Comparison of ENCODE assay signal across 12 cellular contexts in the genomic region with DNA sequence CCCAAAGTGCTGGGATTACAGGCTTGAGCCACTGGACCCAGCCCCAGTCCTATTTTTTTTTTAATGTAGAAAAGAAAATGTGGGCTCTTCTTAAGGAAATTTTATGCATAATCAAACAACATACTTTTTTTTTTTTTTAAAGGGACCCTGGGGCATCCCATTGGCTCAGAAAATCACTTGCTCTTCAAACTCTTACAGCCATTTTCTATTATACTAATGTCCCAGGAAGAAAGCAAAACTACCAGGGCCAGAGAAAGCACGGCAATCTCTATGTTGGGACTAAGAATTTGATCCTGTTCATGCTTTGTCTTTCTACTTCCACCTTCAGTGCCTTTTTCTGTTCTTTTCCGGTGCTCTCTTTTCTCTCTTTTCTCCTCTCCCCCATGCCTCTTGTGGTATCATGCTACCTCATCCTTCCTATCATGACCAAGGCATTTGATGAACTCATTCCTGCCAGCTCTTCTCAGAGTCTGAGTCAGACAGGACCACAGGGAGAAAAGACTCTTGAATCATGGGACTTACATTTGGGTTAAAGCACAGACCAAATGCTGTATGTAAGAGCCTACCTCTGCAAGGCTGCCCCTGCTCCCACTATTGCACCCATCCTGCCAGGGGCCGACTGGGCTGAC.
DNase-seq lines count a peak whose midpoint lies in the region; ATAC-seq, FAIRE-seq and TF ChIP-seq lines count a peak whose summit lies in the region.
"Had no signal": no experiment of that assay in that cellular context is flagged by ENCODE, and none has a peak within 500 bp of the region (broad histone marks: within the 10 kb centered on the region; RNA-seq: fewer than 3 reads in every experiment).

No MANE protein-coding gene starts in this region.

- POLR2A ChIA-PET in AG04450 (lab: Yijun Ruan, JAX), result interaction anchor here (0.6 kb wide), 1 partner anchor 10 kb away, joined by 4 read pairs; no protein-coding TSS in a partner anchor

- no peaks in the 10 kb centered on the region for H3K9me1 ChIP-seq in keratinocyte (ENCODE audit: control insufficient read depth, extremely low read depth, insufficient read depth, low read length)

- H3K9me3 ChIP-seq in AG04450 (ENCODE audit: control insufficient read depth, insufficient read depth, low read length), result peaks cover 8% of the 10 kb centered on the region; the same call in 1 of the 2 replicates
- no peaks in the 10 kb centered on the region for H3K9me3 ChIP-seq in keratinocyte (ENCODE audit: control insufficient read depth, low read depth, low read length)
- H3K9me3 ChIP-seq in T-helper 17 cell (ENCODE audit: control insufficient read depth, low read length, poor library complexity, severe bottlenecking), result no peaks in the 10 kb centered on the region

- H3K27ac Mint-ChIP-seq in HFFc6 (peak overlapping the region; percentile 94), T-helper 17 cell (no peak overlapping the region)
- H3K27ac Mint-ChIP-seq in activated T-helper 17 cell treated with anti-CD3 and anti-CD28 coated beads, Interleukin-2, amount 50 U/mL, for 72 hours, result peak overlapping the region; percentile 33

- H3K4me2 ChIP-seq in keratinocyte (ENCODE audit: control insufficient read depth, extremely low read depth, insufficient read depth, low read depth, low read length), result peak overlapping the region; percentile 7

- H3K27ac ChIP-seq in AG04450 (ENCODE audit: low read depth, low read length) (peak overlapping the region; percentile 94), keratinocyte (ENCODE audit: control insufficient read depth, insufficient read depth, low read length) (peak overlapping the region; percentile 42)
- H3K27ac ChIP-seq: VCaP had no signal

- peak overlapping the region; percentile 64 for H3K4me3 Mint-ChIP-seq in HFFc6
- no peak overlapping the region for H3K4me3 Mint-ChIP-seq in activated T-helper 17 cell treated with anti-CD3 and anti-CD28 coated beads, Interleukin-2, amount 50 U/mL, for 72 hours
- no peak overlapping the region for H3K4me3 Mint-ChIP-seq in T-helper 17 cell

- CTCF ChIA-PET in AG04450 (lab: Charles Lee), result no interaction called here

- FAIRE-seq in keratinocyte (lab: Jason Lieb, UNC), result peak; percentile 98
- FAIRE-seq: GM19239 had no signal

- peaks cover 9% of the 10 kb centered on the region for H3K4me1 ChIP-seq in keratinocyte (ENCODE audit: control insufficient read depth, extremely low read depth, insufficient read depth, low read length)

- TF ChIP-seq CTCF in AG04450 (IDR thresholded peaks at IDR 0.05; ENCODE audit: low read depth, low read length) (no peak), HFFc6 (IDR thresholded peaks at IDR 0.05) (no peak), keratinocyte (optimal IDR thresholded peaks at IDR 0.05 in 1 of 3, IDR thresholded peaks at IDR 0.05 in 1 of 3, conservative IDR thresholded peaks at IDR 0.05 in 1 of 3; ENCODE audit: extremely low read depth in 1 of 3, insufficient read depth in 2 of 3, low read length in 3 of 3) (no peak)

- H3K36me3 ChIP-seq in keratinocyte (ENCODE audit: control insufficient read depth in 2 of 2, extremely low read depth in 1 of 2, insufficient read depth in 2 of 2, low read length in 2 of 2), result no peaks in the 10 kb centered on the region

- H3K79me2 ChIP-seq in keratinocyte (ENCODE audit: control insufficient read depth, insufficient read depth, low read length), result no peaks in the 10 kb centered on the region

- H3K27me3 Mint-ChIP-seq in HFFc6 (ENCODE audit: insufficient read depth), result no peaks in the 10 kb centered on the region
- no peaks in the 10 kb centered on the region for H3K27me3 Mint-ChIP-seq in activated T-helper 17 cell treated with anti-CD3 and anti-CD28 coated beads, Interleukin-2, amount 50 U/mL, for 72 hours
- no peaks in the 10 kb centered on the region for H3K27me3 Mint-ChIP-seq in T-helper 17 cell

- H2AFZ ChIP-seq in keratinocyte (ENCODE audit: control insufficient read depth, low read length), result peak overlapping the region; percentile 24

- no peaks in the 10 kb centered on the region for H3K27me3 ChIP-seq in AG04450 (ENCODE audit: control insufficient read depth, insufficient read depth, low read length)
- no peaks in the 10 kb centered on the region for H3K27me3 ChIP-seq in keratinocyte (ENCODE audit: control insufficient read depth, extremely low read depth, insufficient read depth, low read length)

- H3K4me1 Mint-ChIP-seq in HFFc6 (ENCODE audit: low read depth) (peaks cover 16% of the 10 kb centered on the region), T-helper 17 cell (no peaks in the 10 kb centered on the region)
- peaks cover 6% of the 10 kb centered on the region for H3K4me1 Mint-ChIP-seq in activated T-helper 17 cell treated with anti-CD3 and anti-CD28 coated beads, Interleukin-2, amount 50 U/mL, for 72 hours

- no peak overlapping the region for H3K9ac ChIP-seq in keratinocyte (ENCODE audit: control insufficient read depth, extremely low read depth, insufficient read depth, low read length)

- H3K4me3 ChIP-seq in AG04450 (ENCODE audit: low read depth, low read length) (no peak overlapping the region), keratinocyte (ENCODE audit: control insufficient read depth in 2 of 3, extremely low read depth in 1 of 3, insufficient read depth in 2 of 3, low read depth in 1 of 3, low read length in 3 of 3) (no peak overlapping the region)

- H3K36me3 Mint-ChIP-seq in HFFc6 (ENCODE audit: low read depth) (peaks cover 18% of the 10 kb centered on the region), T-helper 17 cell (ENCODE audit: low read depth) (no peaks in the 10 kb centered on the region)
- no peaks in the 10 kb centered on the region for H3K36me3 Mint-ChIP-seq in activated T-helper 17 cell treated with anti-CD3 and anti-CD28 coated beads, Interleukin-2, amount 50 U/mL, for 72 hours (ENCODE audit: low read depth)

- H3K9me3 Mint-ChIP-seq in HFFc6, result peaks cover 19% of the 10 kb centered on the region
- H3K9me3 Mint-ChIP-seq in activated T-helper 17 cell treated with anti-CD3 and anti-CD28 coated beads, Interleukin-2, amount 50 U/mL, for 72 hours, result peaks cover 8% of the 10 kb centered on the region

- DNase-seq in AG04450 (ENCODE audit: low read depth, low spot score) (peak; percentile 87), HFFc6 (peak; percentile 95), keratinocyte (ENCODE audit: low read depth, low spot score) (peak; percentile 72), Ammon's horn (ENCODE audit: low spot score) (no peak), T-helper 17 cell (no peak)
- DNase-seq: DMS79 treated with DMSO at 0.1 percent for 48 hours, NCI-H1930 had no signal

- dilution Hi-C loops in keratinocyte (cut with MboI; ENCODE audit: extremely low pct_ligation_motif_present, low sequenced_read_pairs), result no loop called here

- no peaks in the 10 kb centered on the region for H4K20me1 ChIP-seq in keratinocyte (ENCODE audit: control insufficient read depth, extremely low read depth, insufficient read depth, low read length)

- peak; percentile 97 for ATAC-seq in activated T-helper 17 cell treated with anti-CD3 and anti-CD28 coated beads, Interleukin-2, amount 50 U/mL, for 72 hours (replicated peaks)
- ATAC-seq in HG02763 (IDR thresholded peaks at IDR 0.05; ENCODE audit: unreplicated experiment) (no peak), GM19455 (IDR thresholded peaks at IDR 0.05; ENCODE audit: unreplicated experiment) (no peak), T-helper 17 cell (no peak)

Comparison
In these comparisons a context has a peak if more than half of its experiments do, and no peak if none do; other contexts are left out.
1. DNase-seq: peak in AG04450 (single experiment), HFFc6 (single experiment) and keratinocyte (single experiment); none in Ammon's horn (single experiment) and T-helper 17 cell (0 of 3).